In genomic region chr20:16573011-16573965, GRCh38 we compare ENCODE assay signal across 8 cellular contexts. TPM values are rescaled to one million over a fixed set of nuclear protein-coding genes. Genes with fewer than 3 reads are reported as not detected.
DNase-seq lines count a peak whose midpoint lies in the region; ATAC-seq and TF ChIP-seq lines count a peak whose summit lies in the region.

Gene KIF16B, minus strand, starts transcription at chr20:16573448. Its CDS starts 173 bp downstream, at chr20:16573275.

- H4K8ac ChIP-seq in IMR-90 (ENCODE audit: low read depth in 2 of 2, low read length in 2 of 2): peak within 1 kb of the TSS; percentile 69 to 90

- H3F3A ChIP-seq in PC-9 (ENCODE audit: insufficient read depth, low read depth): peaks cover 8% of the 10 kb centered on the region; the same call in 1 of the 2 replicates

- POLR2A ChIA-PET in IMR-90 (lab: Charles Lee; ENCODE audit: unreplicated experiment) (no interaction called here), PC-9 (lab: Charles Lee; ENCODE audit: unreplicated experiment) (no interaction called here)

- H4K20me1 ChIP-seq in IMR-90 (ENCODE audit: insufficient read depth, low read length) (no peaks in the 10 kb centered on the region), PC-9 (ENCODE audit: insufficient read depth) (no peaks in the 10 kb centered on the region)

- H3K9me3 Mint-ChIP-seq in activated T-cell treated with anti-CD3 and anti-CD28 coated beads, Interleukin-2, amount 50 U/mL, for 72 hours: no peaks in the 10 kb centered on the region
- H3K9me3 Mint-ChIP-seq in naive B cell: no peaks in the 10 kb centered on the region

- H3K56ac ChIP-seq in IMR-90 (ENCODE audit: extremely low read depth, insufficient read depth, low read length): peak within 1 kb of the TSS; percentile 29; the same call in 1 of the 2 replicates

- no peak for TF ChIP-seq RAD21 in IMR-90 (IDR thresholded peaks at IDR 0.05; ENCODE audit: low read length)

- H3K4me3 ChIP-seq in IMR-90 (ENCODE audit: insufficient read depth, low read depth, low read length) (peak within 1 kb of the TSS; percentile 74), PC-9 (peak within 1 kb of the TSS; percentile 80), esophagus muscularis mucosa (peak within 1 kb of the TSS; percentile 87 to 95 (median 91))

- BruUV-seq in IMR-90 (replicated peaks; lab: Mats Ljungman, UMichigan) (no TSS peak), PC-9 (replicated peaks; lab: Mats Ljungman, UMichigan) (no TSS peak)

- peak within 1 kb of the TSS; percentile 56 for H3K4ac ChIP-seq in IMR-90 (ENCODE audit: low read depth, low read length)

- peak within 1 kb of the TSS; percentile 71; the same call in 1 of the 2 replicates for H2BK120ac ChIP-seq in IMR-90 (ENCODE audit: low read depth, low read length)

- no peaks in the 10 kb centered on the region for H3K27me3 ChIP-seq in IMR-90 (ENCODE audit: control insufficient read depth, insufficient read depth, low read length)
- H3K27me3 ChIP-seq in PC-9 (ENCODE audit: insufficient read depth, low read depth): no peaks in the 10 kb centered on the region
- no peaks in the 10 kb centered on the region for H3K27me3 ChIP-seq in esophagus muscularis mucosa

- peaks cover 12 to 15% of the 10 kb centered on the region in 2 experiments; a peak in 2 of 4 replicates for H3K79me1 ChIP-seq in IMR-90 (ENCODE audit: low read depth in 1 of 2, low read length in 2 of 2)

- 3% methylated on average over 22 of the region's 65 CpGs; no CpG with 5 or more reads in 1 of the 2 experiments for WGBS in IMR-90 (ENCODE audit: extremely low coverage in 2 of 2, insufficient read length in 1 of 2), 2 experiments
- WGBS in esophagus muscularis mucosa: 22% methylated on average over 30 of the region's 65 CpGs

- DNase-seq in DMS114 treated with DMSO at 0.1 percent for 48 hours (lab: John Stamatoyannopoulos, UW; ENCODE audit: unreplicated experiment): peak; percentile 65
- peak; percentile 76 for DNase-seq in IMR-90
- DNase-seq in PC-9: peak; percentile 79 to 99
- DNase-seq in activated T-cell treated with anti-CD3 and anti-CD28 coated beads, Interleukin-2, amount 50 U/mL, for 72 hours: peak; percentile 82 to 91
- peak; percentile 97 for DNase-seq in esophagus muscularis mucosa (ENCODE audit: extremely low spot score)
- peak; percentile 81 for DNase-seq in naive B cell
- DNase-seq in stimulated activated CD8-positive, alpha-beta memory T cell treated with anti-CD3 and anti-CD28 coated beads, Interleukin-7, amount 100 ng/mL, for 48 hours (ENCODE audit: extremely low read depth in 1 of 2, low read depth in 1 of 2): peak; percentile 74 to 77

- H4K5ac ChIP-seq in IMR-90 (ENCODE audit: low read depth, low read length): peak within 1 kb of the TSS; percentile 96

- H3K27ac Mint-ChIP-seq in activated T-cell treated with anti-CD3 and anti-CD28 coated beads, Interleukin-2, amount 50 U/mL, for 72 hours: peak within 1 kb of the TSS; percentile 39
- peak within 1 kb of the TSS; percentile 77 to 93 (median 84) for H3K27ac Mint-ChIP-seq in naive B cell

- H3K9me2 ChIP-seq in PC-9 (ENCODE audit: insufficient read depth): no peaks in the 10 kb centered on the region

- peak within 1 kb of the TSS; percentile 79 for H3K14ac ChIP-seq in IMR-90 (replicated peaks; ENCODE audit: low read depth, low read length)

- H2BK20ac ChIP-seq in IMR-90 (ENCODE audit: low read depth, low read length): no peak within 1 kb of the TSS

- peaks cover 13% of the 10 kb centered on the region; the same call in 1 of the 2 replicates for H3K79me2 ChIP-seq in PC-9 (ENCODE audit: low read depth)

- H3K4me1 ChIP-seq in IMR-90 (ENCODE audit: control insufficient read depth, insufficient read depth, low read length) (peaks cover 8% of the 10 kb centered on the region), PC-9 (replicated peaks; ENCODE audit: insufficient read depth) (peaks cover 16% of the 10 kb centered on the region), esophagus muscularis mucosa (peaks cover 7 to 42% (median 39%) of the 10 kb centered on the region in 4 donors)

- peaks cover 0 to 2% of the 10 kb centered on the region in 2 donors for H3K36me3 Mint-ChIP-seq in activated T-cell treated with anti-CD3 and anti-CD28 coated beads, Interleukin-2, amount 50 U/mL, for 72 hours (ENCODE audit: insufficient read depth in 2 of 2)
- H3K36me3 Mint-ChIP-seq in naive B cell: no peaks in the 10 kb centered on the region

- peak within 1 kb of the TSS; percentile 99 for H3K4me2 ChIP-seq in IMR-90 (ENCODE audit: low read depth, low read length)
- H3K4me2 ChIP-seq in PC-9: peak within 1 kb of the TSS; percentile 88

- in situ Hi-C loops in IMR-90 (cut with MboI; ENCODE audit: low sequenced_read_pairs): no loop called here

- H2AK5ac ChIP-seq in IMR-90 (ENCODE audit: low read depth, low read length): peak within 1 kb of the TSS; percentile 23; the same call in 1 of the 2 replicates

- peak within 1 kb of the TSS; percentile 91 for H3K18ac ChIP-seq in IMR-90 (ENCODE audit: low read depth, low read length)

- H3K27me3 Mint-ChIP-seq in activated T-cell treated with anti-CD3 and anti-CD28 coated beads, Interleukin-2, amount 50 U/mL, for 72 hours (ENCODE audit: low read depth): no peaks in the 10 kb centered on the region
- H3K27me3 Mint-ChIP-seq in naive B cell: no peaks in the 10 kb centered on the region

- CTCF ChIA-PET in IMR-90 (lab: Yijun Ruan, JAX): no interaction called here
- CTCF ChIA-PET in PC-9 (lab: Charles Lee): interaction anchor here (0.7 kb wide), 1 partner anchor 54 kb away, joined by 6 read pairs; no protein-coding TSS in a partner anchor

- peak within 1 kb of the TSS; percentile 45; the same call in 1 of the 2 replicates for H3K23ac ChIP-seq in IMR-90 (ENCODE audit: low read depth, low read length)

- peak within 1 kb of the TSS; percentile 49 for H3K27ac ChIP-seq in IMR-90 (ENCODE audit: insufficient read depth, low read length)
- H3K27ac ChIP-seq in PC-9: peak within 1 kb of the TSS; percentile 36; the same call in 1 of the 2 replicates
- peak within 1 kb of the TSS; percentile 79 to 83 (median 81) for H3K27ac ChIP-seq in esophagus muscularis mucosa (replicated peaks in 1 of 4)

- no peak for TF ChIP-seq POLR2A in IMR-90 (IDR thresholded peaks at IDR 0.05; ENCODE audit: low read depth, low read length)
- TF ChIP-seq POLR2A in esophagus muscularis mucosa (IDR thresholded peaks at IDR 0.05; ENCODE audit: low read depth): peak; percentile 48

- peak within 1 kb of the TSS; percentile 88 to 98 for H3K4me3 Mint-ChIP-seq in activated T-cell treated with anti-CD3 and anti-CD28 coated beads, Interleukin-2, amount 50 U/mL, for 72 hours
- H3K4me3 Mint-ChIP-seq in naive B cell: peak within 1 kb of the TSS; percentile 87 to 96 (median 94)

- peaks cover 3% of the 10 kb centered on the region; the same call in 1 of the 2 replicates for H3K9me1 ChIP-seq in IMR-90 (ENCODE audit: insufficient read depth, low read length)

- TF ChIP-seq CTCF in IMR-90 (conservative IDR thresholded peaks at IDR 0.05; ENCODE audit: low read depth, low read length) (no peak), PC-9 (conservative IDR thresholded peaks at IDR 0.05) (no peak), esophagus muscularis mucosa (IDR thresholded peaks at IDR 0.05) (peak in 1 of 3 experiments; percentile 22)

- no peak for TF ChIP-seq EP300 in esophagus muscularis mucosa (IDR thresholded peaks at IDR 0.05)

- peak within 1 kb of the TSS; percentile 86 for H2AK9ac ChIP-seq in IMR-90 (replicated peaks; ENCODE audit: low read depth, low read length, poor library complexity)

- H2AFZ ChIP-seq in IMR-90 (replicated peaks; ENCODE audit: low read length, poor library complexity) (peak within 1 kb of the TSS; percentile 97), PC-9 (peak within 1 kb of the TSS; percentile 93)

- peak within 1 kb of the TSS; percentile 76 for H3K9ac ChIP-seq in IMR-90 (ENCODE audit: low read depth, low read length)

- intact Hi-C loops in IMR-90 (cut with micrococcal nuclease): loop anchor here (5.0 to 10.0 kb wide), 2 partner anchors 46 to 162 kb away; partner anchors contain the start of gene SNRPB2
- intact Hi-C loops in PC-9 (cut with micrococcal nuclease; ENCODE audit: unreplicated experiment): loop anchor here (1.0 kb wide), 2 partner anchors 43 to 156 kb away; no protein-coding TSS in a partner anchor
- intact Hi-C loops in esophagus muscularis mucosa (cut with DNase I): loop anchor here (5.0 kb wide), 1 partner anchor 154 kb away; no protein-coding TSS in a partner anchor

- H3K36me3 ChIP-seq in IMR-90 (ENCODE audit: control insufficient read depth, insufficient read depth, low read length) (no peaks in the 10 kb centered on the region), PC-9 (ENCODE audit: low read depth) (no peaks in the 10 kb centered on the region), esophagus muscularis mucosa (no peaks in the 10 kb centered on the region)

- H2BK15ac ChIP-seq in IMR-90 (ENCODE audit: low read depth, low read length): peak within 1 kb of the TSS; percentile 13; the same call in 1 of the 3 replicates

- H3K4me1 Mint-ChIP-seq in activated T-cell treated with anti-CD3 and anti-CD28 coated beads, Interleukin-2, amount 50 U/mL, for 72 hours (ENCODE audit: low read depth): peaks cover 31% of the 10 kb centered on the region
- H3K4me1 Mint-ChIP-seq in naive B cell: peaks cover 30 to 60% (median 53%) of the 10 kb centered on the region in 3 donors

- H2BK5ac ChIP-seq in IMR-90 (ENCODE audit: low read depth, low read length, poor library complexity, severe bottlenecking): peak within 1 kb of the TSS; percentile 51

- dilution Hi-C loops in IMR-90 (cut with HindIII; ENCODE audit: low sequenced_read_pairs, unreplicated experiment): no loop called here

- ATAC-seq in GM21529 (IDR thresholded peaks at IDR 0.05; ENCODE audit: unreplicated experiment) (peak; percentile 79), IMR-90 (ENCODE audit: low read depth) (peak; percentile 94), naive B cell (ENCODE audit: low read depth in 2 of 2) (peak; percentile 72 to 81)
- ATAC-seq in activated T-cell treated with anti-CD3 and anti-CD28 coated beads, Interleukin-2, amount 50 U/mL, for 72 hours (replicated peaks in 1 of 2): peak; percentile 85 to 86

- H3K9me3 ChIP-seq in IMR-90 (ENCODE audit: control insufficient read depth, insufficient read depth, low read length) (no peaks in the 10 kb centered on the region), PC-9 (ENCODE audit: insufficient read depth, low read depth) (no peaks in the 10 kb centered on the region), esophagus muscularis mucosa (no peaks in the 10 kb centered on the region)

- peak within 1 kb of the TSS; percentile 69 for H4K91ac ChIP-seq in IMR-90 (ENCODE audit: insufficient read depth, low read depth, low read length)

RNA-seq across cellular contexts. Expression of gene KIF16B, which starts in this region (rescaled TPM):
- total RNA-seq in IMR-90 (2012; rRNA removed) (10.0 and 10.6 TPM in 2 replicates), PC-9 (2021) (15.1 and 17.6 TPM in 2 replicates), esophagus muscularis mucosa (10 to 100 TPM; 15.4 to 21.1 (median 19.3) TPM)
- polyA plus RNA-seq in IMR-90 (2012; rRNA removed) (3.3 and 4.7 TPM in 2 replicates), naive B cell (ENCODE audit: low read depth in 6 of 6) (1 to 10 TPM; 3.2 to 7.1 (median 5.1) TPM)
- polyA plus RNA-seq in IMR-90 (2012; cell fraction: cytosol; rRNA removed): 1.5 and 2.0 TPM in 2 replicates
- 3.1 and 10.6 TPM in 2 replicates for polyA plus RNA-seq in IMR-90 (2012; cell fraction: nucleus; rRNA removed; ENCODE audit: low replicate concordance)
- total RNA-seq in activated T-cell treated with anti-CD3 and anti-CD28 coated beads, Interleukin-2, amount 50 U/mL, for 72 hours: 1 to 10 TPM; 6.0 to 7.3 TPM

Comparison
In these comparisons a context has a peak if more than half of its experiments do, and no peak if none do; other contexts are left out.
1. Peak in every context shown above with its lines: DNase-seq, ATAC-seq, H3K4me3 ChIP-seq and H3K27ac ChIP-seq.